Comparison of ENCODE assay signal across 21 cellular contexts in genomic region chr14:23127861-23128260, GRCh38. TPM values are rescaled to one million over a fixed set of nuclear protein-coding genes. Genes with fewer than 3 reads are reported as not detected.
DNase-seq lines count a peak whose midpoint lies in the region; ATAC-seq, FAIRE-seq and TF ChIP-seq lines count a peak whose summit lies in the region.
"Had no signal": no experiment of that assay in that cellular context is flagged by ENCODE, and none has a peak within 500 bp of the region (broad histone marks: within the 10 kb centered on the region; RNA-seq: fewer than 3 reads in every experiment).

No MANE protein-coding gene starts in this region.

- no TSS peak for BruUV-seq in K562 (replicated peaks; lab: Mats Ljungman, UMichigan)

- no peak for TF ChIP-seq RAD21 in K562 (CRISPR knock-in tag; conservative IDR thresholded peaks at IDR 0.05 in 1 of 2, IDR thresholded peaks at IDR 0.05 in 1 of 2)

- H2AFZ ChIP-seq in K562 (ENCODE audit: low read depth, low read length): no peak overlapping the region

- CTCF ChIA-PET in activated CD4-positive, alpha-beta T cell treated with anti-CD3 and anti-CD28 coated beads, Interleukin-2, amount 10 ng/mL, durations not matched to agents 7 days and 5 days (lab: Charles Lee): no interaction called here
- CTCF ChIA-PET in K562 (lab: Yijun Ruan, JAX; ENCODE audit: low intra/inter-chr PET ratio): interaction anchor here (0.6 kb wide), 1 partner anchor 57 kb away, joined by 3 read pairs; no protein-coding TSS in a partner anchor

- H3K4me1 ChIP-seq in BLaER1 (peaks cover 40% of the 10 kb centered on the region), K562 (replicated peaks in 1 of 2; ENCODE audit: control insufficient read depth in 2 of 2, insufficient read depth in 2 of 2, low read length in 2 of 2) (peaks cover 50 to 53% of the 10 kb centered on the region in 2 experiments), gastrocnemius medialis (peaks cover 45 to 49% of the 10 kb centered on the region in 2 donors)
- H3K4me1 ChIP-seq: Caco-2 had no signal

- H3K27ac Mint-ChIP-seq in activated CD4-positive, alpha-beta T cell treated with anti-CD3 and anti-CD28 coated beads, Interleukin-2, amount 10 ng/mL, durations not matched to agents 7 days and 5 days: peak overlapping the region; percentile 27
- H3K27ac Mint-ChIP-seq: CD4-positive, alpha-beta T cell had no signal

- ATAC-seq in K562 (no peak), gastrocnemius medialis (no peak), GM18870 (IDR thresholded peaks at IDR 0.05; ENCODE audit: unreplicated experiment) (no peak)

- peaks cover 10% of the 10 kb centered on the region for H3K4me1 Mint-ChIP-seq in activated CD4-positive, alpha-beta T cell treated with anti-CD3 and anti-CD28 coated beads, Interleukin-2, amount 10 ng/mL, durations not matched to agents 7 days and 5 days

- H3K9me3 Mint-ChIP-seq in activated CD4-positive, alpha-beta T cell treated with anti-CD3 and anti-CD28 coated beads, Interleukin-2, amount 10 ng/mL, durations not matched to agents 7 days and 5 days: no peaks in the 10 kb centered on the region
- H3K9me3 Mint-ChIP-seq: CD4-positive, alpha-beta T cell had no signal

- TF ChIP-seq POLR2A in K562 (conservative IDR thresholded peaks at IDR 0.05): no peak
- no peak for TF ChIP-seq POLR2A in gastrocnemius medialis (IDR thresholded peaks at IDR 0.05)

- TF ChIP-seq CTCF in K562 (IDR thresholded peaks at IDR 0.05 in 2 of 3, conservative IDR thresholded peaks at IDR 0.05 in 1 of 3; ENCODE audit: insufficient read depth in 2 of 3, low read depth in 1 of 3, low read length in 3 of 3) (no peak), gastrocnemius medialis (IDR thresholded peaks at IDR 0.05 in 4 of 5, conservative IDR thresholded peaks at IDR 0.05 in 1 of 5) (no peak)

- H3K9me1 ChIP-seq in K562 (ENCODE audit: control insufficient read depth, insufficient read depth, low read length): no peaks in the 10 kb centered on the region

- no peaks in the 10 kb centered on the region for H3K27me3 ChIP-seq in BLaER1
- H3K27me3 ChIP-seq in K562 (ENCODE audit: control insufficient read depth in 2 of 2, insufficient read depth in 2 of 2, low read length in 2 of 2): no peaks in the 10 kb centered on the region
- no peaks in the 10 kb centered on the region for H3K27me3 ChIP-seq in gastrocnemius medialis

- FAIRE-seq in K562 (lab: Jason Lieb, UNC): no peak
- FAIRE-seq: G401.6 had no signal

- H3K27ac ChIP-seq in BLaER1 (no peak overlapping the region), K562 (ENCODE audit: extremely low read depth, low read depth, low read length) (no peak overlapping the region), gastrocnemius medialis (peak overlapping the region; percentile 71 to 85 (median 78))

- in situ Hi-C loops in K562 (cut with MboI) (no loop called here), gastrocnemius medialis (cut with MboI; ENCODE audit: low sequenced_read_pairs in 4 of 4) (no loop called here)

- POLR2A ChIA-PET in activated CD4-positive, alpha-beta T cell treated with anti-CD3 and anti-CD28 coated beads, Interleukin-2, amount 10 ng/mL, durations not matched to agents 7 days and 5 days (lab: Charles Lee): interaction anchor here (0.5 kb wide), 1 partner anchor 1942 kb away, joined by 7 read pairs; no protein-coding TSS in a partner anchor
- POLR2A ChIA-PET in K562 (lab: Yijun Ruan, JAX): no interaction called here

- intact Hi-C loops in K562 (cut with micrococcal nuclease) (no loop called here), gastrocnemius medialis (cut with DNase I; ENCODE audit: low total_unique reads) (loop anchor here (2.0 kb wide), 1 partner anchor 15 kb away; no protein-coding TSS in a partner anchor)

- H3K79me2 ChIP-seq in K562 (ENCODE audit: control insufficient read depth, insufficient read depth, low read length): no peaks in the 10 kb centered on the region

- TF ChIP-seq EP300 in K562 (IDR thresholded peaks at IDR 0.05; ENCODE audit: low read length): no peak

- H3K36me3 ChIP-seq in BLaER1 (no peaks in the 10 kb centered on the region), K562 (ENCODE audit: control insufficient read depth, insufficient read depth, low read length) (peaks cover 3% of the 10 kb centered on the region; the same call in 1 of the 3 replicates), gastrocnemius medialis (peaks cover 3 to 51% of the 10 kb centered on the region in 2 donors)

- peak overlapping the region; percentile 41 for H3K4me2 ChIP-seq in BLaER1
- H3K4me2 ChIP-seq in K562 (ENCODE audit: insufficient read depth, low read length): no peak overlapping the region

- H4K20me1 ChIP-seq in BLaER1 (no peaks in the 10 kb centered on the region), K562 (replicated peaks; ENCODE audit: control insufficient read depth, insufficient read depth, low read length) (no peaks in the 10 kb centered on the region)

- peaks cover 13% of the 10 kb centered on the region for H3K27me3 Mint-ChIP-seq in activated CD4-positive, alpha-beta T cell treated with anti-CD3 and anti-CD28 coated beads, Interleukin-2, amount 10 ng/mL, durations not matched to agents 7 days and 5 days
- H3K27me3 Mint-ChIP-seq: CD4-positive, alpha-beta T cell had no signal

- no peak overlapping the region for H3K4me3 ChIP-seq in BLaER1
- no peak overlapping the region for H3K4me3 ChIP-seq in K562
- H3K4me3 ChIP-seq in gastrocnemius medialis: no peak overlapping the region

- no peak overlapping the region for H3K4me3 Mint-ChIP-seq in activated CD4-positive, alpha-beta T cell treated with anti-CD3 and anti-CD28 coated beads, Interleukin-2, amount 10 ng/mL, durations not matched to agents 7 days and 5 days
- H3K4me3 Mint-ChIP-seq: CD4-positive, alpha-beta T cell had no signal

- no peak for DNase-seq in activated CD4-positive, alpha-beta T cell treated with anti-CD3 and anti-CD28 coated beads, Interleukin-2, amount 10 ng/mL, durations not matched to agents 7 days and 5 days
- no peak for DNase-seq in activated CD4-positive, alpha-beta T cell treated with anti-CD3 and anti-CD28 coated beads, Interleukin-2, amount 50 U/mL, for 1 hour
- DNase-seq in K562 (ENCODE audit: extremely low read depth in 1 of 4, low spot score in 3 of 4) (no peak), gastrocnemius medialis (no peak), NCI-H526 treated with DMSO at 0.1 percent for 48 hours (lab: John Stamatoyannopoulos, UW) (no peak)
- no peak for DNase-seq in stimulated activated CD4-positive, alpha-beta T cell treated with anti-CD3 and anti-CD28 coated beads, Interleukin-15, amount 100 ng/mL, for 24 hours
- DNase-seq: 8988T; Caco-2; CD4-positive, alpha-beta T cell; H7; NCI-H1417; NCI-H187; NCI-H2227 treated with DMSO at 0.1 percent for 48 hours; NCI-H510A treated with DMSO at 0.1 percent for 48 hours; NCI-H82 had no signal

- H3K36me3 Mint-ChIP-seq in activated CD4-positive, alpha-beta T cell treated with anti-CD3 and anti-CD28 coated beads, Interleukin-2, amount 10 ng/mL, durations not matched to agents 7 days and 5 days (ENCODE audit: low read depth): no peaks in the 10 kb centered on the region

- no peak overlapping the region for H3K9ac ChIP-seq in BLaER1
- no peak overlapping the region for H3K9ac ChIP-seq in K562 (ENCODE audit: insufficient read depth in 1 of 2, low read depth in 2 of 2, low read length in 2 of 2)

- 72% methylated on average over 3 of the region's 3 CpGs for WGBS in K562 (ENCODE audit: insufficient coverage, low coverage, missing lambda C conversion rate)

- H3K9me3 ChIP-seq in BLaER1: no peaks in the 10 kb centered on the region
- no peaks in the 10 kb centered on the region for H3K9me3 ChIP-seq in K562 (replicated peaks; ENCODE audit: control insufficient read depth, insufficient read depth, low read depth, low read length)
- H3K9me3 ChIP-seq in gastrocnemius medialis: no peaks in the 10 kb centered on the region
- H3K9me3 ChIP-seq: Caco-2 had no signal

RNA-seq across cellular contexts. Expression of gene CEBPE, which starts 8.8 kb away (rescaled TPM):
- total RNA-seq in activated CD4-positive, alpha-beta T cell treated with anti-CD3 and anti-CD28 coated beads, Interleukin-2, amount 10 ng/mL, durations not matched to agents 7 days and 5 days: under 1 TPM; 0.67 to 0.98 TPM
- total RNA-seq in K562 (2011; cell fraction: chromatin; rRNA removed; ENCODE audit: low replicate concordance): not detected in 2 replicates
- total RNA-seq in K562 (2011; cell fraction: nucleolus; rRNA removed): not detected in 2 replicates
- not detected in 2 replicates for total RNA-seq in K562 (2011; cell fraction: nucleoplasm; rRNA removed)
- total RNA-seq in K562 (2014; rRNA removed) (0.09 TPM in 1 of 2 replicates, not detected in the other), K562 (2014; rRNA removed; fragmentation: Illumina TruSeq; extraction: Trizol) (not detected in 2 replicates), K562 (2015; rRNA removed; fragmentation: Illumina TruSeq; extraction: Trizol) (not detected in 2 replicates), K562 (2021) (0.13 and 0.16 TPM in 2 replicates), gastrocnemius medialis (not detected)
- polyA plus RNA-seq in K562 (2011; rRNA removed) (0.09 TPM in 1 of 2 replicates, not detected in the other), K562 (2014; fragmentation: Illumina TruSeq; extraction: Trizol) (not detected in 2 replicates), K562 (2014; fragmentation: Nextera tagmentation; extraction: Ambion mirVana) (not detected), K562 (2014; rRNA removed) (0.12 and 0.15 TPM in 2 replicates)
- 0.09 and 0.12 TPM in 2 replicates for polyA plus RNA-seq in K562 (2011; cell fraction: cytosol; rRNA removed)
- not detected in 2 replicates for polyA plus RNA-seq in K562 (2011; cell fraction: nucleus; rRNA removed)
- 0.18 TPM in 1 of 2 replicates, not detected in the other for polyA plus RNA-seq in K562 (2012)
- polyA minus RNA-seq in K562 (2011; rRNA and poly(A)+ RNA removed): not detected in 2 replicates
- polyA minus RNA-seq in K562 (2011; cell fraction: cytosol; rRNA and poly(A)+ RNA removed): not detected in 2 replicates
- not detected in 2 replicates for polyA minus RNA-seq in K562 (2011; cell fraction: nucleus; rRNA and poly(A)+ RNA removed)
- total RNA-seq: Caco-2; CD4-positive, alpha-beta T cell; H7; M059J; RPMI7951 had no signal
- polyA plus RNA-seq: AG04450 had no signal

RNA-seq across cellular contexts. Expression of gene CIROP, which starts 23.1 kb away (rescaled TPM):
- total RNA-seq in activated CD4-positive, alpha-beta T cell treated with anti-CD3 and anti-CD28 coated beads, Interleukin-2, amount 10 ng/mL, durations not matched to agents 7 days and 5 days: not detected
- not detected in 2 replicates for total RNA-seq in K562 (2011; cell fraction: chromatin; rRNA removed; ENCODE audit: low replicate concordance)
- total RNA-seq in K562 (2011; cell fraction: nucleolus; rRNA removed): not detected in 2 replicates
- not detected in 2 replicates for total RNA-seq in K562 (2011; cell fraction: nucleoplasm; rRNA removed)
- not detected in 2 replicates for total RNA-seq in K562 (2014; rRNA removed)
- total RNA-seq in K562 (2014; rRNA removed; fragmentation: Illumina TruSeq; extraction: Trizol): not detected in 2 replicates
- not detected in 2 replicates for total RNA-seq in K562 (2015; rRNA removed; fragmentation: Illumina TruSeq; extraction: Trizol)
- total RNA-seq in K562 (2021): not detected in 2 replicates
- polyA plus RNA-seq in K562 (2011; rRNA removed): not detected in 2 replicates
- not detected in 2 replicates for polyA plus RNA-seq in K562 (2011; cell fraction: cytosol; rRNA removed)
- polyA plus RNA-seq in K562 (2011; cell fraction: nucleus; rRNA removed): not detected in 2 replicates
- polyA plus RNA-seq in K562 (2012): not detected in 2 replicates
- not detected in 2 replicates for polyA plus RNA-seq in K562 (2014; fragmentation: Illumina TruSeq; extraction: Trizol)
- polyA plus RNA-seq in K562 (2014; fragmentation: Nextera tagmentation; extraction: Ambion mirVana): not detected
- not detected in 2 replicates for polyA plus RNA-seq in K562 (2014; rRNA removed)
- polyA minus RNA-seq in K562 (2011; rRNA and poly(A)+ RNA removed): not detected in 2 replicates
- not detected in 2 replicates for polyA minus RNA-seq in K562 (2011; cell fraction: cytosol; rRNA and poly(A)+ RNA removed)
- polyA minus RNA-seq in K562 (2011; cell fraction: nucleus; rRNA and poly(A)+ RNA removed): not detected in 2 replicates
- total RNA-seq in gastrocnemius medialis: not detected
- total RNA-seq: Caco-2; CD4-positive, alpha-beta T cell; M059J; RPMI7951 had no signal

RNA-seq across cellular contexts. Expression of gene C14orf119, which starts 32.6 kb away (rescaled TPM):
- total RNA-seq in activated CD4-positive, alpha-beta T cell treated with anti-CD3 and anti-CD28 coated beads, Interleukin-2, amount 10 ng/mL, durations not matched to agents 7 days and 5 days: 10 to 100 TPM; 48.0 to 48.2 TPM
- total RNA-seq in K562 (2011; cell fraction: chromatin; rRNA removed; ENCODE audit: low replicate concordance): 25.2 and 42.1 TPM in 2 replicates
- 42.1 and 47.4 TPM in 2 replicates for total RNA-seq in K562 (2011; cell fraction: nucleolus; rRNA removed)
- 29.2 and 32.1 TPM in 2 replicates for total RNA-seq in K562 (2011; cell fraction: nucleoplasm; rRNA removed)
- total RNA-seq in K562 (2014; rRNA removed) (36.7 and 38.1 TPM in 2 replicates), K562 (2014; rRNA removed; fragmentation: Illumina TruSeq; extraction: Trizol) (61.2 and 68.8 TPM in 2 replicates), K562 (2015; rRNA removed; fragmentation: Illumina TruSeq; extraction: Trizol) (44.1 and 44.7 TPM in 2 replicates), K562 (2021) (46.0 and 47.6 TPM in 2 replicates), gastrocnemius medialis (10 to 100 TPM in 3 of 4 donors, 1 to 10 TPM in 1; 9.5 to 28.8 (median 13.8) TPM)
- polyA plus RNA-seq in K562 (2011; rRNA removed) (82.0 and 84.8 TPM in 2 replicates), K562 (2014; fragmentation: Illumina TruSeq; extraction: Trizol) (37.9 and 39.3 TPM in 2 replicates), K562 (2014; fragmentation: Nextera tagmentation; extraction: Ambion mirVana) (100 to 1,000 TPM; 249 to 251 TPM), K562 (2014; rRNA removed) (48.5 and 51.8 TPM in 2 replicates)
- polyA plus RNA-seq in K562 (2011; cell fraction: cytosol; rRNA removed): 79.2 and 90.6 TPM in 2 replicates
- 90.4 and 124 TPM in 2 replicates for polyA plus RNA-seq in K562 (2011; cell fraction: nucleus; rRNA removed)
- polyA plus RNA-seq in K562 (2012): 41.6 and 66.7 TPM in 2 replicates
- 61.4 and 78.9 TPM in 2 replicates for polyA minus RNA-seq in K562 (2011; rRNA and poly(A)+ RNA removed)
- polyA minus RNA-seq in K562 (2011; cell fraction: cytosol; rRNA and poly(A)+ RNA removed): 13.7 and 28.6 TPM in 2 replicates
- polyA minus RNA-seq in K562 (2011; cell fraction: nucleus; rRNA and poly(A)+ RNA removed): 7.8 and 20.5 TPM in 2 replicates

RNA-seq across cellular contexts. Expression of gene ACIN1, which starts 32.9 kb away (rescaled TPM):
- 100 to 1,000 TPM; 202 to 221 TPM for total RNA-seq in activated CD4-positive, alpha-beta T cell treated with anti-CD3 and anti-CD28 coated beads, Interleukin-2, amount 10 ng/mL, durations not matched to agents 7 days and 5 days
- 555 and 556 TPM in 2 replicates for total RNA-seq in K562 (2011; cell fraction: chromatin; rRNA removed; ENCODE audit: low replicate concordance)
- total RNA-seq in K562 (2011; cell fraction: nucleolus; rRNA removed): 273 and 282 TPM in 2 replicates
- 463 and 596 TPM in 2 replicates for total RNA-seq in K562 (2011; cell fraction: nucleoplasm; rRNA removed)
- total RNA-seq in K562 (2014; rRNA removed) (121 and 145 TPM in 2 replicates), K562 (2014; rRNA removed; fragmentation: Illumina TruSeq; extraction: Trizol) (110 and 123 TPM in 2 replicates), K562 (2015; rRNA removed; fragmentation: Illumina TruSeq; extraction: Trizol) (141 and 147 TPM in 2 replicates), K562 (2021) (151 and 163 TPM in 2 replicates), gastrocnemius medialis (10 to 100 TPM; 61.9 to 74.8 (median 70.6) TPM)
- polyA plus RNA-seq in K562 (2011; rRNA removed) (129 and 157 TPM in 2 replicates), K562 (2014; fragmentation: Illumina TruSeq; extraction: Trizol) (180 and 196 TPM in 2 replicates), K562 (2014; fragmentation: Nextera tagmentation; extraction: Ambion mirVana) (1 to 10 TPM; 5.0 TPM), K562 (2014; rRNA removed) (156 and 184 TPM in 2 replicates)
- 70.8 and 83.1 TPM in 2 replicates for polyA plus RNA-seq in K562 (2011; cell fraction: cytosol; rRNA removed)
- polyA plus RNA-seq in K562 (2011; cell fraction: nucleus; rRNA removed): 696 and 714 TPM in 2 replicates
- polyA plus RNA-seq in K562 (2012): 121 and 135 TPM in 2 replicates
- 147 and 171 TPM in 2 replicates for polyA minus RNA-seq in K562 (2011; rRNA and poly(A)+ RNA removed)
- 77.6 and 81.5 TPM in 2 replicates for polyA minus RNA-seq in K562 (2011; cell fraction: cytosol; rRNA and poly(A)+ RNA removed)
- 198 and 296 TPM in 2 replicates for polyA minus RNA-seq in K562 (2011; cell fraction: nucleus; rRNA and poly(A)+ RNA removed)

RNA-seq across cellular contexts. Expression of gene SLC7A8, which starts 55.6 kb away (rescaled TPM):
- under 1 TPM; 0.27 to 0.64 TPM for total RNA-seq in activated CD4-positive, alpha-beta T cell treated with anti-CD3 and anti-CD28 coated beads, Interleukin-2, amount 10 ng/mL, durations not matched to agents 7 days and 5 days
- 10.1 and 17.6 TPM in 2 replicates for total RNA-seq in K562 (2011; cell fraction: chromatin; rRNA removed; ENCODE audit: low replicate concordance)
- 12.9 and 14.5 TPM in 2 replicates for total RNA-seq in K562 (2011; cell fraction: nucleolus; rRNA removed)
- 24.6 and 30.7 TPM in 2 replicates for total RNA-seq in K562 (2011; cell fraction: nucleoplasm; rRNA removed)
- total RNA-seq in K562 (2014; rRNA removed) (5.3 and 6.0 TPM in 2 replicates), K562 (2014; rRNA removed; fragmentation: Illumina TruSeq; extraction: Trizol) (3.5 and 4.0 TPM in 2 replicates), K562 (2015; rRNA removed; fragmentation: Illumina TruSeq; extraction: Trizol) (3.4 and 4.5 TPM in 2 replicates), K562 (2021) (19.6 and 21.6 TPM in 2 replicates), gastrocnemius medialis (100 to 1,000 TPM in 1 of 4 donors, 10 to 100 TPM in 3; 34.5 to 199 (median 63.7) TPM)
- polyA plus RNA-seq in K562 (2011; rRNA removed) (19.3 and 42.6 TPM in 2 replicates), K562 (2014; fragmentation: Illumina TruSeq; extraction: Trizol) (30.1 and 33.0 TPM in 2 replicates), K562 (2014; fragmentation: Nextera tagmentation; extraction: Ambion mirVana) (1 to 10 TPM; 2.0 to 2.3 TPM), K562 (2014; rRNA removed) (10.1 and 10.6 TPM in 2 replicates)
- 26.8 and 32.0 TPM in 2 replicates for polyA plus RNA-seq in K562 (2011; cell fraction: cytosol; rRNA removed)
- polyA plus RNA-seq in K562 (2011; cell fraction: nucleus; rRNA removed): 17.7 and 21.6 TPM in 2 replicates
- polyA plus RNA-seq in K562 (2012): 16.4 and 25.4 TPM in 2 replicates
- polyA minus RNA-seq in K562 (2011; rRNA and poly(A)+ RNA removed): 10.9 and 16.5 TPM in 2 replicates
- 22.9 and 23.3 TPM in 2 replicates for polyA minus RNA-seq in K562 (2011; cell fraction: cytosol; rRNA and poly(A)+ RNA removed)
- polyA minus RNA-seq in K562 (2011; cell fraction: nucleus; rRNA and poly(A)+ RNA removed): 4.4 and 9.4 TPM in 2 replicates

Comparison
In these comparisons a context has a peak if more than half of its experiments do, and no peak if none do; other contexts are left out.
1. H3K27ac ChIP-seq: peak in gastrocnemius medialis (4 of 4); none in BLaER1 (single experiment) and K562 (single experiment).